Comparison of ENCODE assay signal across 1 cellular context in the genomic region with DNA sequence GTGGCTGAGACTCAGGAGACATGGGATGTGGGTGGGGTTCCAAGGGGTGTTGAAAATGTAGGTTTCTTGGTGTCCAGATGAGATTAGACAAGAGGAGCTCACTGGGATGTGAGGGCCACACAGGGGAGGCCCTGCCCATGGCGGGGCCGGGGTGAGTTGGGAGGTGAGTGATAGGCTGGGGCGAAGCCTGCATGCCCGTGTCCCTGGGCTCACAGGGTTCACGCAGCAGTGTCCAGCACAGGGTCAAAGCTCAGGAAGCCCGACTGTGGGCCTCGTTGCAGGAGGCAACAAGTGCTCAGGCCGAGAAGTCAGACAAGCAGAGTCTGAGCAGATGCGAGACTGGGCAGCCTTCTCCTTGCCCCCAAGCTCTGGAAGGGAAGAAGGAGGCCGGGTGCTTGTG.
TF ChIP-seq lines count a peak whose summit lies in the region.

No MANE protein-coding gene starts in this region.

TF ChIP-seq in K562, 482 proteins besides CTCF, POLR2A, EP300 and RAD21:
- TF ChIP-seq, protein P1, sequence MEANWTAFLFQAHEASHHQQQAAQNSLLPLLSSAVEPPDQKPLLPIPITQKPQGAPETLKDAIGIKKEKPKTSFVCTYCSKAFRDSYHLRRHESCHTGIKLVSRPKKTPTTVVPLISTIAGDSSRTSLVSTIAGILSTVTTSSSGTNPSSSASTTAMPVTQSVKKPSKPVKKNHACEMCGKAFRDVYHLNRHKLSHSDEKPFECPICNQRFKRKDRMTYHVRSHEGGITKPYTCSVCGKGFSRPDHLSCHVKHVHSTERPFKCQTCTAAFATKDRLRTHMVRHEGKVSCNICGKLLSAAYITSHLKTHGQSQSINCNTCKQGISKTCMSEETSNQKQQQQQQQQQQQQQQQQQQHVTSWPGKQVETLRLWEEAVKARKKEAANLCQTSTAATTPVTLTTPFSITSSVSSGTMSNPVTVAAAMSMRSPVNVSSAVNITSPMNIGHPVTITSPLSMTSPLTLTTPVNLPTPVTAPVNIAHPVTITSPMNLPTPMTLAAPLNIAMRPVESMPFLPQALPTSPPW (CRISPR knock-in tag; IDR thresholded peaks at IDR 0.05): no peak
- peak; percentile 61 for TF ChIP-seq POLR2G (IDR thresholded peaks at IDR 0.05; ENCODE audit: low read depth, low read length)
